In genomic region chr16:20906871-20907255, GRCh38 we compare ENCODE assay signal across 2 cellular contexts.
TF ChIP-seq lines count a peak whose summit lies in the region.

No MANE protein-coding gene starts in this region.

TF ChIP-seq in SK-N-SH, 30 proteins besides CTCF, POLR2A, EP300 and RAD21 (continued from another document):
- TF ChIP-seq FOXM1 (IDR thresholded peaks at IDR 0.05; ENCODE audit: low read depth) = no peak

TF ChIP-seq in SK-N-SH treated with all-trans-retinoic acid at 6 μM for 48 hours, 23 proteins besides CTCF, POLR2A, EP300 and RAD21 (continued from another document):
- TF ChIP-seq PATZ1 (CRISPR knock-in tag; IDR thresholded peaks at IDR 0.05; ENCODE audit: borderline replicate concordance) = no peak
- no peak for TF ChIP-seq OSR1 (CRISPR knock-in tag; IDR thresholded peaks at IDR 0.05)
- no peak for TF ChIP-seq ESRRG (CRISPR knock-in tag; IDR thresholded peaks at IDR 0.05)
- TF ChIP-seq GLIS3 (CRISPR knock-in tag; IDR thresholded peaks at IDR 0.05) = no peak
- TF ChIP-seq POU6F1 (CRISPR knock-in tag; IDR thresholded peaks at IDR 0.05; ENCODE audit: borderline replicate concordance, low read depth) = no peak
- TF ChIP-seq ZNF8 (CRISPR knock-in tag; IDR thresholded peaks at IDR 0.05) = no peak
TF ChIP-seq in SK-N-SH treated with all-trans-retinoic acid at 6 μM for 48 hours: peak in this region for 0.
